In the genomic region with DNA sequence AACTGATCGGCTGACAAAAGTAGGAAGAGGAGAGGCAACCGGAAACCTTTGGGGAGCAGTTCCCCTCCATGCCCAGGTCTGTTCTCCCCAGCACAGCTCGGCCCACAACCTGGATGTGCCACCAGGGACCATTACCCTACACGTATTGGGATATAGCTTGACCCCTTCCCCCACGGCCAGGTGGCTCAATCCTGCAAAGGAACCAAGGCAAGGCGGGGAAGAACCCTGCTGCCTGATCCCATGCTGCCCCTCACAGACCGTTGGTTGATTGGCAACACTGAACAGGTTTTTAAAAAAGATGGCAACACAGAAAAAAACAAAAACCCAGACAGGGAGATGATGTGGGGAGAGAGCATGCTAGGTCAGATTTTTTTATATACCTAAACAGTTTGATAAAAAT, we compare ENCODE assay signal across 19 cellular contexts. TPM values are rescaled to one million over a fixed set of nuclear protein-coding genes. Genes with fewer than 3 reads are reported as not detected.
DNase-seq lines count a peak whose midpoint lies in the region; ATAC-seq and FAIRE-seq lines count a peak whose summit lies in the region.
"Had no signal": no experiment of that assay in that cellular context is flagged by ENCODE, and none has a peak within 500 bp of the region (broad histone marks: within the 10 kb centered on the region; RNA-seq: fewer than 3 reads in every experiment).

No MANE protein-coding gene starts in this region.

- POLR2A ChIA-PET in T-cell (lab: Charles Lee): no interaction called here

- no peak overlapping the region for H3K27ac Mint-ChIP-seq in T-cell
- H3K27ac Mint-ChIP-seq: activated B cell treated with CpG ODN at 0.5 μM for 24 hours; activated naive CD4-positive, alpha-beta T cell treated with anti-CD3 and anti-CD28 coated beads, Interleukin-2, amount 50 U/mL, for 72 hours; CD4-positive, alpha-beta T cell had no signal

- DNase-seq in GDM1 (lab: John Stamatoyannopoulos, UW) (peak; percentile 72), Kasumi-1 (lab: John Stamatoyannopoulos, UW) (peak; percentile 69 to 74), SK-MEL-5 (ENCODE audit: low read depth, low spot score) (peak; percentile 17), islet precursor cell (peak; percentile 60), RCC 7860 (ENCODE audit: low spot score) (no peak), NCI-H2196 treated with DMSO at 0.1 percent for 48 hours (lab: John Stamatoyannopoulos, UW; ENCODE audit: unreplicated experiment) (no peak), T-cell (no peak)
- DNase-seq: activated B cell treated with CpG ODN at 0.5 μM for 24 hours; CD4-positive, alpha-beta T cell; effector memory CD4-positive, alpha-beta T cell; Karpas-422; midbrain; NCI-H187; NCI-H526 treated with DMSO at 0.1 percent for 48 hours; nucleus accumbens; stimulated activated CD4-positive, alpha-beta T cell treated with anti-CD3 and anti-CD28 coated beads, Interleukin-4, amount 100 ng/mL, for 24 hours; trophoblast cell had no signal

- in situ Hi-C loops in SK-MEL-5 (cut with HindIII; ENCODE audit: low pct_unique_long_range_greater_than_20kb, low sequenced_read_pairs): no loop called here

- no peak overlapping the region for H3K4me3 Mint-ChIP-seq in T-cell
- H3K4me3 Mint-ChIP-seq: activated B cell treated with CpG ODN at 0.5 μM for 24 hours; CD4-positive, alpha-beta T cell had no signal

- no peaks in the 10 kb centered on the region for H3K9me3 Mint-ChIP-seq in T-cell
- H3K9me3 Mint-ChIP-seq: activated B cell treated with CpG ODN at 0.5 μM for 24 hours; activated naive CD4-positive, alpha-beta T cell treated with anti-CD3 and anti-CD28 coated beads, Interleukin-2, amount 50 U/mL, for 72 hours; CD4-positive, alpha-beta T cell had no signal

- FAIRE-seq in RCC 7860 (lab: Jason Lieb, UNC): no peak
- FAIRE-seq: islet of Langerhans had no signal

- H3K36me3 Mint-ChIP-seq in T-cell: no peaks in the 10 kb centered on the region
- H3K36me3 Mint-ChIP-seq: activated naive CD4-positive, alpha-beta T cell treated with anti-CD3 and anti-CD28 coated beads, Interleukin-2, amount 50 U/mL, for 72 hours had no signal

- CTCF ChIA-PET in T-cell (lab: Charles Lee): no interaction called here

- no peak for ATAC-seq in T-cell (replicated peaks in 1 of 4)
- ATAC-seq: activated naive CD4-positive, alpha-beta T cell treated with anti-CD3 and anti-CD28 coated beads, Interleukin-2, amount 50 U/mL, for 72 hours had no signal

- peaks cover 8 to 12% of the 10 kb centered on the region in 2 donors for H3K27me3 Mint-ChIP-seq in T-cell

- H3K4me1 Mint-ChIP-seq in T-cell: peaks cover 0 to 2% (median 0%) of the 10 kb centered on the region in 3 donors
- H3K4me1 Mint-ChIP-seq: activated B cell treated with CpG ODN at 0.5 μM for 24 hours had no signal

RNA-seq across cellular contexts. Expression of a gene that starts 19.6 kb away (rescaled TPM):
- 30.2 and 33.5 TPM in 2 replicates for total RNA-seq in SK-MEL-5 (2014; rRNA removed; shearing (Covaris generic))
- polyA plus RNA-seq in SK-MEL-5 (2015; cell fraction: cytosol; rRNA removed): 19.3 and 25.1 TPM in 2 replicates
- 15.6 and 17.9 TPM in 2 replicates for polyA plus RNA-seq in SK-MEL-5 (2015; cell fraction: nucleus; rRNA removed)
- total RNA-seq in T-cell: 10 to 100 TPM in 4 of 5 donors, 1 to 10 TPM in 1; 8.4 to 16.5 (median 13.4) TPM

Comparison
In these comparisons a context has a peak if more than half of its experiments do, and no peak if none do; other contexts are left out.
1. DNase-seq: peak in GDM1 (single experiment), Kasumi-1 (2 of 2), SK-MEL-5 (single experiment) and islet precursor cell (single experiment); none in RCC 7860 (single experiment), NCI-H2196 treated with DMSO at 0.1 percent for 48 hours (single experiment) and T-cell (0 of 34).